In the genomic region with DNA sequence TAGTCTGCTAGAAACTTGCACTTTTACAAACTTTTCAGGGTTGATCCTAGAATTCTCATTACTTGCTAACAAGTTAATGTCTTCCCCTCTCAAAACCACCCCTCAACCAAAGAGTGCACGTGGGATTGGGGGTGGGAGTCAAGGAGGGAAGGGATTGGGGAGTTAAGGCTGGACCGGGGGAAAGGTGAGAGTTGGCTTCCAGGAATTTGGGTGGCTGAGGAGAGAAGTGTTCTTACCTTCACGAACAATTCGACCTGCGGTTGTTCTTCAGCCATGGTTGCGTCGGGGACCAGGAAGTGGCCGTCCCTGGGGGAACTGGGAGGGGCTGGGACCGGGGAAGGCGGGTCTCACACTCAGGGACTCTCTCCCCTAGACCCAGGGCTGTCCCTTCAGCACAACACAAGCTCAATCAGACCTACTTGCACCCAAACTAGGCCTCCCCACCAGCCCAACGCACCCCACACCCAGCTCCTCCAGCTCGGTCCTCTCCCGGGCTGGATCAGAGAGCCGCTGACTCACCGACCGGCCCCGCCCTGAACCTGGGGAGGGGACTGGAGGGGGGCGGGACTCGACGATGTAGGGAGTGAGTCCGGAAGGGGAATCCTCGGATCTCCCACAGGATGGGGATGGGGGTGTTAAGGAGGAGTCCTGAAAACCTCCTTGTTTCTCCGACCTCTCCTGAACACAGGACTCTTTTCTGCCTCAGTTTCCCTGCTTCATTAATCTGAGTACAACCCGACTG, we compare ENCODE assay signal across 8 cellular contexts. TPM values are rescaled to one million over a fixed set of nuclear protein-coding genes. Genes with fewer than 3 reads are reported as not detected.
A peak's percentile ranks its signal among the peaks of the same experiment; 100 is the strongest.
DNase-seq lines count a peak whose midpoint lies in the region; ATAC-seq and TF ChIP-seq lines count a peak whose summit lies in the region.

A gene (minus strand): TSS at position 505 of the 742 bp plus-strand sequence. CDS start 230 bp downstream, at position 275.

- H3F3A ChIP-seq in DOHH2 (ENCODE audit: control insufficient read depth, insufficient read depth), result peaks cover 44% of the 10 kb centered on the region

- H3K36me3 Mint-ChIP-seq in endothelial cell (ENCODE audit: low read depth, unreplicated experiment), result peaks cover 27% of the 10 kb centered on the region

- H3K9me3 ChIP-seq in DOHH2 (ENCODE audit: control insufficient read depth, insufficient read depth, low read length), result no peaks in the 10 kb centered on the region
- no peaks in the 10 kb centered on the region for H3K9me3 ChIP-seq in mucosa of descending colon

- ATAC-seq in mucosa of descending colon, result peak; percentile 52

- no peak for TF ChIP-seq CTCF in DOHH2 (IDR thresholded peaks at IDR 0.05; ENCODE audit: low read depth, low read length, poor library complexity, severe bottlenecking)
- no peak for TF ChIP-seq CTCF in endothelial cell (IDR thresholded peaks at IDR 0.05; ENCODE audit: unreplicated experiment)
- no peak for TF ChIP-seq CTCF in mucosa of descending colon (IDR thresholded peaks at IDR 0.05)

- peak within 1 kb of the TSS; percentile 96 for H3K27ac ChIP-seq in DOHH2 (ENCODE audit: low read depth, low read length)

- intact Hi-C loops in mucosa of descending colon (cut with DNase I, micrococcal nuclease), result no loop called here

- peak within 1 kb of the TSS; percentile 100 for H3K27ac Mint-ChIP-seq in endothelial cell (ENCODE audit: unreplicated experiment)

- H3K79me2 ChIP-seq in DOHH2 (ENCODE audit: control insufficient read depth, low read length), result peaks cover 54% of the 10 kb centered on the region

- no peaks in the 10 kb centered on the region for H3K27me3 ChIP-seq in DOHH2 (ENCODE audit: control insufficient read depth, low read length)

- H3K4me2 ChIP-seq in DOHH2 (ENCODE audit: low read length), result peak within 1 kb of the TSS; percentile 93

- peaks cover 53% of the 10 kb centered on the region for H3K4me1 Mint-ChIP-seq in endothelial cell (ENCODE audit: unreplicated experiment)

- H3K27me3 Mint-ChIP-seq in endothelial cell (ENCODE audit: unreplicated experiment), result peaks cover 20% of the 10 kb centered on the region

- H3K4me3 Mint-ChIP-seq in endothelial cell (ENCODE audit: unreplicated experiment), result peak within 1 kb of the TSS; percentile 100

- peak within 1 kb of the TSS; percentile 84 for H3K4me3 ChIP-seq in DOHH2 (ENCODE audit: low read length)
- H3K4me3 ChIP-seq in mucosa of descending colon, result peak within 1 kb of the TSS; percentile 50

- peak; percentile 89 for DNase-seq in HK-2 (ENCODE audit: unreplicated experiment)
- peak; percentile 94 for DNase-seq in OCI-M1 (lab: John Stamatoyannopoulos, UW)
- DNase-seq in activated CD8-positive, alpha-beta memory T cell treated with anti-CD3 and anti-CD28 coated beads, Interleukin-2, amount 50 U/mL, for 4 hours, result peak; percentile 78
- DNase-seq in endothelial cell (ENCODE audit: low spot score), result peak; percentile 73
- DNase-seq in mucosa of descending colon, result peak; percentile 91 to 94 (median 94)
- DNase-seq in stimulated activated CD8-positive, alpha-beta memory T cell treated with anti-CD3 and anti-CD28 coated beads, Interleukin-4, amount 100 ng/mL, for 48 hours, result peak; percentile 89
- no peak for DNase-seq in middle frontal gyrus (ENCODE audit: extremely low spot score, low spot score)

- no peaks in the 10 kb centered on the region for H3K9me2 ChIP-seq in DOHH2 (replicated peaks; ENCODE audit: control insufficient read depth, low read length)

- no peaks in the 10 kb centered on the region for H3K9me3 Mint-ChIP-seq in endothelial cell (ENCODE audit: unreplicated experiment)

- peaks cover 8% of the 10 kb centered on the region; the same call in 1 of the 2 replicates for H4K20me1 ChIP-seq in DOHH2 (ENCODE audit: control insufficient read depth, insufficient read depth, low read depth, low read length)

- H3K4me1 ChIP-seq in DOHH2 (ENCODE audit: control insufficient read depth, low read length), result peaks cover 55% of the 10 kb centered on the region
- H3K4me1 ChIP-seq in mucosa of descending colon (ENCODE audit: low read depth), result peaks cover 37% of the 10 kb centered on the region

- H3K36me3 ChIP-seq in DOHH2 (ENCODE audit: control insufficient read depth, low read length) (peaks cover 57% of the 10 kb centered on the region), mucosa of descending colon (ENCODE audit: low read depth) (peaks cover 7% of the 10 kb centered on the region)

RNA-seq across cellular contexts. Expression of the gene that starts here (rescaled TPM):
- total RNA-seq in endothelial cell (ENCODE audit: unreplicated experiment), result 420 TPM
- 100 to 1,000 TPM; 269 to 555 (median 441) TPM for total RNA-seq in mucosa of descending colon
